17 cellular contexts compared by ENCODE assay signal in genomic region chr6:134195985-134196384, GRCh38.
"Had no signal": no experiment of that assay in that cellular context is flagged by ENCODE, and none has a peak within 500 bp of the region (broad histone marks: within the 10 kb centered on the region; RNA-seq: fewer than 3 reads in every experiment).

No MANE protein-coding gene starts in this region.

- H3K27ac ChIP-seq: colonic mucosa, sigmoid colon, transverse colon had no signal

- H3K4me3 ChIP-seq: colonic mucosa, sigmoid colon, skin epidermis, testis, transverse colon had no signal

- H3K36me3 ChIP-seq: colonic mucosa, sigmoid colon, transverse colon had no signal

- H3K4me1 ChIP-seq: colonic mucosa, testis, transverse colon had no signal

- DNase-seq: cerebellar nuclear complex; colonic mucosa; effector CD4-positive, alpha-beta T cell; endodermal cell; foreskin melanocyte; hippocampal formation; mammary epithelial cell; natural killer cell; posterior cingulate gyrus; sigmoid colon; stimulated activated CD4-positive, alpha-beta T cell treated with anti-CD3 and anti-CD28 coated beads, Interleukin-2, amount 100 ng/mL, for 24 hours; stimulated activated CD4-positive, alpha-beta T cell treated with anti-CD3 and anti-CD28 coated beads, Interleukin-4, amount 100 ng/mL, for 4 hours; stimulated activated naive B cell treated with anti-CD40 and anti-IgM and Interleukin-4, amounts not matched to agents 10 μg/mL and 1 μg/mL and 100 μg/mL, for 72 hours; testis; transverse colon had no signal

- FAIRE-seq: endothelial cell of umbilical vein had no signal

- H3K9me3 ChIP-seq: colonic mucosa, sigmoid colon, testis, transverse colon had no signal

- H3K27me3 ChIP-seq: colonic mucosa, sigmoid colon, testis, transverse colon had no signal
